ENCODE assay signal across 1 cellular context in genomic region chr17:58637011-58637570, GRCh38.
TF ChIP-seq lines count a peak whose summit lies in the region.

No MANE protein-coding gene starts in this region.

TF ChIP-seq in IMR-90, 13 proteins besides CTCF, POLR2A, EP300 and RAD21 (continued from another document):
- TF ChIP-seq ELK1 (IDR thresholded peaks at IDR 0.05; ENCODE audit: borderline replicate concordance, low read depth, low read length) = no peak
- no peak for TF ChIP-seq MAFK (IDR thresholded peaks at IDR 0.05; ENCODE audit: low read depth, low read length)
- TF ChIP-seq CEBPB (IDR thresholded peaks at IDR 0.05; ENCODE audit: low read depth, low read length) = no peak
- TF ChIP-seq SMC3 (IDR thresholded peaks at IDR 0.05; ENCODE audit: low read depth, low read length) = no peak
- no peak for TF ChIP-seq USF2 (IDR thresholded peaks at IDR 0.05; ENCODE audit: low read depth, low read length)
- TF ChIP-seq RCOR1 (IDR thresholded peaks at IDR 0.05; ENCODE audit: insufficient replicate concordance, low read length) = no peak
- TF ChIP-seq RFX5 (IDR thresholded peaks at IDR 0.05; ENCODE audit: low read depth, low read length) = no peak
- TF ChIP-seq FOS (IDR thresholded peaks at IDR 0.05; ENCODE audit: low read depth, low read length) = no peak
- no peak for TF ChIP-seq CHD1 (IDR thresholded peaks at IDR 0.05; ENCODE audit: low read depth, low read length)
- TF ChIP-seq MXI1 (IDR thresholded peaks at IDR 0.05; ENCODE audit: borderline replicate concordance, low read depth, low read length) = no peak
